19 cellular contexts compared by ENCODE assay signal in genomic region chr2:218899147-218899546, GRCh38. TPM values are rescaled to one million over a fixed set of nuclear protein-coding genes. Genes with fewer than 3 reads are reported as not detected.
DNase-seq lines count a peak whose midpoint lies in the region; ATAC-seq, FAIRE-seq and TF ChIP-seq lines count a peak whose summit lies in the region.
"Had no signal": no experiment of that assay in that cellular context is flagged by ENCODE, and none has a peak within 500 bp of the region (broad histone marks: within the 10 kb centered on the region; RNA-seq: fewer than 3 reads in every experiment).

No MANE protein-coding gene starts in this region.

- H3K9me3 ChIP-seq in HepG2 (ENCODE audit: low read length) (no peaks in the 10 kb centered on the region), right lobe of liver (no peaks in the 10 kb centered on the region), T-helper 17 cell (ENCODE audit: control insufficient read depth, low read length, poor library complexity, severe bottlenecking) (no peaks in the 10 kb centered on the region)

- H3K4me1 Mint-ChIP-seq in T-helper 17 cell (peaks cover 40% of the 10 kb centered on the region), natural killer cell (peaks cover 34 to 37% of the 10 kb centered on the region in 2 donors)

- H4K20me1 ChIP-seq in HepG2 (ENCODE audit: insufficient read depth, low read length) = no peaks in the 10 kb centered on the region; the same call in 1 of the 2 replicates

- no peak for TF ChIP-seq RAD21 in HepG2 (CRISPR knock-in tag; IDR thresholded peaks at IDR 0.05)

- H3K9ac ChIP-seq in HepG2 (ENCODE audit: insufficient read depth, low read depth, low read length) = no peak overlapping the region

- TF ChIP-seq CTCF in HepG2 (CRISPR knock-in tag; IDR thresholded peaks at IDR 0.05) (no peak), right lobe of liver (IDR thresholded peaks at IDR 0.05) (no peak), natural killer cell (IDR thresholded peaks at IDR 0.05) (no peak)

- CTCF ChIA-PET in HepG2 (lab: Yijun Ruan, JAX; ENCODE audit: low intra/inter-chr PET ratio, low total read pairs) = interaction anchor here (4.2 to 4.7 kb wide), 2 partner anchors 23 to 46 kb away, joined by 32 to 58 read pairs; no protein-coding TSS in a partner anchor

- POLR2A ChIA-PET in HepG2 (lab: Yijun Ruan, JAX) = interaction anchor here (1.0 kb wide), 1 partner anchor 23 kb away, joined by 3 read pairs; no protein-coding TSS in a partner anchor

- WGBS in HepG2 (ENCODE audit: low lambda C conversion rate) = 7% methylated on average over 12 of the region's 12 CpGs
- WGBS in right lobe of liver (ENCODE audit: insufficient coverage, low coverage, low lambda C conversion rate, missing lambda C conversion rate) = 20% methylated on average over 12 of the region's 12 CpGs

- H3K36me3 Mint-ChIP-seq in T-helper 17 cell (ENCODE audit: low read depth) (peaks cover 9% of the 10 kb centered on the region), natural killer cell (no peaks in the 10 kb centered on the region)

- no peaks in the 10 kb centered on the region for H3K9me3 Mint-ChIP-seq in natural killer cell

- no peak overlapping the region for H3K4me3 ChIP-seq in HepG2 (replicated peaks in 1 of 3; ENCODE audit: insufficient read depth in 1 of 3, low read depth in 2 of 3, low read length in 3 of 3)
- H3K4me3 ChIP-seq in right lobe of liver = no peak overlapping the region

- BruUV-seq in HepG2 (replicated peaks; lab: Mats Ljungman, UMichigan) = no TSS peak

- H3K27ac Mint-ChIP-seq in T-helper 17 cell (peak overlapping the region; percentile 100), natural killer cell (no peak overlapping the region)

- no peak overlapping the region for H3K4me2 ChIP-seq in HepG2 (ENCODE audit: low read depth, low read length)

- H3K79me2 ChIP-seq in HepG2 (ENCODE audit: insufficient read depth, low read length) = no peaks in the 10 kb centered on the region

- H3K27me3 Mint-ChIP-seq in T-helper 17 cell (peaks cover 29% of the 10 kb centered on the region), natural killer cell (ENCODE audit: low read depth in 2 of 2) (peaks cover 50 to 58% of the 10 kb centered on the region in 2 donors)

- H2AFZ ChIP-seq in HepG2 (ENCODE audit: low read length) = no peak overlapping the region

- H3K27ac ChIP-seq in HepG2 (ENCODE audit: extremely low read length, insufficient read depth, low read length) = no peak overlapping the region
- H3K27ac ChIP-seq in right lobe of liver = no peak overlapping the region

- DNase-seq in HepG2 (ENCODE audit: low spot score) = no peak
- no peak for DNase-seq in right lobe of liver
- DNase-seq in T-helper 17 cell = no peak
- no peak for DNase-seq in natural killer cell
- DNase-seq in activated gamma-delta T cell (lab: John Stamatoyannopoulos, UW) = no peak
- DNase-seq in medulla oblongata (ENCODE audit: extremely low spot score) = no peak
- no peak for DNase-seq in RPMI8226
- DNase-seq: C1 segment of cervical spinal cord; CD4-positive, alpha-beta memory T cell; COR-L47; DMS153; DND-41; GOT3; HCEC 1CT had no signal

- no peaks in the 10 kb centered on the region for H3K36me3 ChIP-seq in HepG2 (replicated peaks in 1 of 2; ENCODE audit: control insufficient read depth in 1 of 2, insufficient read depth in 2 of 2, low read length in 2 of 2)
- H3K36me3 ChIP-seq in right lobe of liver = no peaks in the 10 kb centered on the region

- peak; percentile 40 for FAIRE-seq in HepG2 (lab: Jason Lieb, UNC)
- FAIRE-seq: G401.6, H54 had no signal

- H3K4me3 Mint-ChIP-seq in T-helper 17 cell (no peak overlapping the region), natural killer cell (peak overlapping the region; percentile 71)

- peaks cover 39% of the 10 kb centered on the region for H3K4me1 ChIP-seq in HepG2 (ENCODE audit: insufficient read depth, low read length)
- H3K4me1 ChIP-seq in right lobe of liver = peaks cover 0 to 8% (median 0%) of the 10 kb centered on the region in 4 donors

- no peak for TF ChIP-seq EP300 in HepG2 (IDR thresholded peaks at IDR 0.05; ENCODE audit: low read depth in 2 of 2, low read length in 2 of 2)
- no peak for TF ChIP-seq EP300 in HepG2 (CRISPR knock-in tag; IDR thresholded peaks at IDR 0.05; ENCODE audit: borderline replicate concordance)

- H3K27me3 ChIP-seq in HepG2 (ENCODE audit: control insufficient read depth in 1 of 2, insufficient read depth in 2 of 2, low read length in 2 of 2) = peaks cover 18 to 67% of the 10 kb centered on the region in 2 experiments; a peak in 4 of 5 replicates
- H3K27me3 ChIP-seq in right lobe of liver = peaks cover 0 to 40% of the 10 kb centered on the region in 2 donors

- in situ Hi-C loops in HepG2 (cut with HindIII; ENCODE audit: extremely low pct_ligation_motif_present, low pct_unique_long_range_greater_than_20kb) = no loop called here

- TF ChIP-seq POLR2A in HepG2 (IDR thresholded peaks at IDR 0.05; ENCODE audit: insufficient read depth in 1 of 2, low read depth in 2 of 2, low read length in 2 of 2) = no peak
- TF ChIP-seq POLR2A in right lobe of liver (IDR thresholded peaks at IDR 0.05) = no peak

- ATAC-seq in HepG2 (no peak), right lobe of liver (no peak), T-helper 17 cell (no peak), natural killer cell (no peak)

- intact Hi-C loops in HepG2 (cut with micrococcal nuclease; ENCODE audit: unreplicated experiment) = no loop called here
- intact Hi-C loops in right lobe of liver (cut with DNase I) = no loop called here
- intact Hi-C loops in natural killer cell (cut with micrococcal nuclease) = loop anchor here (5.0 kb wide), 4 partner anchors 187 to 682 kb away; partner anchors contain the start of genes ARPC2, CNPPD1, CTDSP1 and RETREG2

RNA-seq across cellular contexts. Expression of gene WNT10A, which starts 18.5 kb away (rescaled TPM):
- total RNA-seq in HepG2 (2016; rRNA removed; fragmentation: Illumina TruSeq; extraction: Trizol) = not detected in 2 replicates
- total RNA-seq in HepG2 (2016; cell fraction: cytosol; rRNA removed; fragmentation: Illumina TruSeq; extraction: Trizol; ENCODE audit: low read depth) = 0.20 TPM in 1 of 2 replicates, not detected in the other
- total RNA-seq in HepG2 (2016; cell fraction: insoluble cytoplasmic fraction; rRNA removed; fragmentation: Illumina TruSeq; extraction: Trizol) = not detected in 2 replicates
- total RNA-seq in HepG2 (2016; cell fraction: membrane; rRNA removed; fragmentation: Illumina TruSeq; extraction: Trizol) = not detected in 2 replicates
- not detected in 2 replicates for total RNA-seq in HepG2 (2016; cell fraction: nucleus; rRNA removed; fragmentation: Illumina TruSeq; extraction: Trizol)
- polyA plus RNA-seq in HepG2 (2011; rRNA removed) = 0.03 TPM in 1 of 2 replicates, not detected in the other
- 0.03 TPM in 2 replicates for polyA plus RNA-seq in HepG2 (2011; cell fraction: cytosol; rRNA removed)
- 0.12 TPM in 1 of 2 replicates, not detected in the other for polyA plus RNA-seq in HepG2 (2011; cell fraction: nucleus; rRNA removed)
- not detected in 2 replicates for polyA plus RNA-seq in HepG2 (2012)
- 0.07 TPM in 1 of 2 replicates, not detected in the other for polyA plus RNA-seq in HepG2 (2016; cell fraction: cytosol; fragmentation: Illumina TruSeq; extraction: Trizol; ENCODE audit: low read depth)
- polyA plus RNA-seq in HepG2 (2016; cell fraction: insoluble cytoplasmic fraction; fragmentation: Illumina TruSeq; extraction: Trizol; ENCODE audit: low read depth) = not detected in 2 replicates
- polyA plus RNA-seq in HepG2 (2016; cell fraction: membrane; fragmentation: Illumina TruSeq; extraction: Trizol; ENCODE audit: low read depth) = not detected in 2 replicates
- polyA plus RNA-seq in HepG2 (2016; cell fraction: nucleus; fragmentation: Illumina TruSeq; extraction: Trizol; ENCODE audit: insufficient read depth, low read depth) = not detected in 2 replicates
- 0.05 TPM in 1 of 2 replicates, not detected in the other for polyA minus RNA-seq in HepG2 (2011; rRNA and poly(A)+ RNA removed; ENCODE audit: low replicate concordance)
- not detected in 2 replicates for polyA minus RNA-seq in HepG2 (2011; cell fraction: cytosol; rRNA and poly(A)+ RNA removed)
- not detected in 2 replicates for polyA minus RNA-seq in HepG2 (2011; cell fraction: nucleus; rRNA and poly(A)+ RNA removed)
- under 1 TPM in 1 of 6 experiments, not detected in 5; 0.31 TPM for total RNA-seq in right lobe of liver
- 10 to 100 TPM in 1 of 2 donors, 1 to 10 TPM in 1; 5.5 to 14.4 TPM for total RNA-seq in T-helper 17 cell
- 1 to 10 TPM in 2 of 3 donors, under 1 TPM in 1; 0.92 to 2.9 (median 2.9) TPM for total RNA-seq in natural killer cell
- polyA plus RNA-seq: BJ had no signal

RNA-seq across cellular contexts. Expression of gene WNT6, which starts 39.5 kb away (rescaled TPM):
- total RNA-seq in HepG2 (2016; rRNA removed; fragmentation: Illumina TruSeq; extraction: Trizol) = 0.20 TPM in 1 of 2 replicates, not detected in the other
- total RNA-seq in HepG2 (2016; cell fraction: cytosol; rRNA removed; fragmentation: Illumina TruSeq; extraction: Trizol; ENCODE audit: low read depth) = not detected in 2 replicates
- 0.13 TPM in 1 of 2 replicates, not detected in the other for total RNA-seq in HepG2 (2016; cell fraction: insoluble cytoplasmic fraction; rRNA removed; fragmentation: Illumina TruSeq; extraction: Trizol)
- total RNA-seq in HepG2 (2016; cell fraction: membrane; rRNA removed; fragmentation: Illumina TruSeq; extraction: Trizol) = 0.12 TPM in 1 of 2 replicates, not detected in the other
- not detected in 2 replicates for total RNA-seq in HepG2 (2016; cell fraction: nucleus; rRNA removed; fragmentation: Illumina TruSeq; extraction: Trizol)
- 0.09 TPM in 1 of 2 replicates, not detected in the other for polyA plus RNA-seq in HepG2 (2011; rRNA removed)
- 0.04 and 0.05 TPM in 2 replicates for polyA plus RNA-seq in HepG2 (2011; cell fraction: cytosol; rRNA removed)
- 0.28 and 0.42 TPM in 2 replicates for polyA plus RNA-seq in HepG2 (2011; cell fraction: nucleus; rRNA removed)
- not detected in 2 replicates for polyA plus RNA-seq in HepG2 (2012)
- polyA plus RNA-seq in HepG2 (2016; cell fraction: cytosol; fragmentation: Illumina TruSeq; extraction: Trizol; ENCODE audit: low read depth) = not detected in 2 replicates
- polyA plus RNA-seq in HepG2 (2016; cell fraction: insoluble cytoplasmic fraction; fragmentation: Illumina TruSeq; extraction: Trizol; ENCODE audit: low read depth) = not detected in 2 replicates
- 0.10 TPM in 1 of 2 replicates, not detected in the other for polyA plus RNA-seq in HepG2 (2016; cell fraction: membrane; fragmentation: Illumina TruSeq; extraction: Trizol; ENCODE audit: low read depth)
- 0.37 and 0.91 TPM in 2 replicates for polyA plus RNA-seq in HepG2 (2016; cell fraction: nucleus; fragmentation: Illumina TruSeq; extraction: Trizol; ENCODE audit: insufficient read depth, low read depth)
- polyA minus RNA-seq in HepG2 (2011; rRNA and poly(A)+ RNA removed; ENCODE audit: low replicate concordance) = 0.09 and 0.14 TPM in 2 replicates
- polyA minus RNA-seq in HepG2 (2011; cell fraction: cytosol; rRNA and poly(A)+ RNA removed) = not detected in 2 replicates
- not detected in 2 replicates for polyA minus RNA-seq in HepG2 (2011; cell fraction: nucleus; rRNA and poly(A)+ RNA removed)
- total RNA-seq in right lobe of liver = under 1 TPM in 1 of 6 experiments, not detected in 5; 0.25 TPM
- total RNA-seq in T-helper 17 cell = not detected
- not detected for total RNA-seq in natural killer cell
- total RNA-seq: A172, A673 had no signal
- polyA plus RNA-seq: BJ; CD4-positive, alpha-beta memory T cell had no signal
